ENCODE assay signal across 16 cellular contexts in the genomic region with DNA sequence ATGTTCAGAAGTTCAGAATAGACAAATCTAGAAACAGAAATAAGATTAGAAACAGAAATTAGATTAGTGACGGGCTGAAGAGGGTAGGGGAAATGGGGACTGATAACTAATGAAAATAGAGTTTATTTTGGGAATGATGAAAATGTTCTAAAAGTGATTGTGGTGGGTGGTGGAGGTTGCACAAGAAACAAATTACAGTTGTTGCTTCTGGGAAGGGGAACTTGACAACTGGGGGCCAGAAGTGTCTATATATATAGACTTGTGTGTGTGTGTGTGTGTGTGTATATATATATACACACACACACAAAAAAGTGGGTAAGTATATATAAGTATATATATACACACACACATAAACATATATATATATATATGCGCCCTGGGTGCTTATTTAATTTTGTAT.
"Had no signal": no experiment of that assay in that cellular context is flagged by ENCODE, and none has a peak within 500 bp of the region (broad histone marks: within the 10 kb centered on the region; RNA-seq: fewer than 3 reads in every experiment).

No MANE protein-coding gene starts in this region.

- DNase-seq: activated CD4-positive, alpha-beta T cell treated with anti-CD3 and anti-CD28 coated beads for 4 hours; activated CD4-positive, alpha-beta T cell treated with anti-CD3 and anti-CD28 coated beads, Interleukin-2, amount 50 U/mL, for 48 hours; activated CD4-positive, CD25-positive, alpha-beta regulatory T cell; activated CD8-positive, alpha-beta memory T cell treated with anti-CD3 and anti-CD28 coated beads, Interleukin-2, amount 50 U/mL, for 48 hours; activated naive CD4-positive, alpha-beta T cell treated with anti-CD3 and anti-CD28 coated beads, Interleukin-2, amount 10 ng/mL, durations not matched to agents 7 days and 5 days; activated T-cell treated with anti-CD3 and anti-CD28 coated beads, Interleukin-2, amount 50 U/mL, for 48 hours; amygdala; endodermal cell; head of caudate nucleus; ovary; stimulated activated CD4-positive, alpha-beta T cell treated with anti-CD3 and anti-CD28 coated beads, Interleukin-12 subunit alpha, Interleukin-12 subunit beta, amount 100 ng/mL, for 4 hours; stimulated activated naive CD8-positive, alpha-beta T cell treated with anti-CD3 and anti-CD28 coated beads, Interleukin-15, amount 100 ng/mL, for 72 hours; tibial artery had no signal

- H3K9me3 Mint-ChIP-seq: activated naive CD4-positive, alpha-beta T cell treated with anti-CD3 and anti-CD28 coated beads, Interleukin-2, amount 10 ng/mL, durations not matched to agents 7 days and 5 days; memory B cell; natural killer cell treated with Interleukin-12 subunit alpha and Interleukin-12 subunit beta and Interleukin-15 and Interleukin-18, amount 100 ng/mL, for 72 hours; stimulated activated naive CD8-positive, alpha-beta T cell treated with anti-CD3 and anti-CD28 coated beads, Interleukin-15, amount 100 ng/mL, for 72 hours had no signal

- H3K27me3 Mint-ChIP-seq: stimulated activated naive CD8-positive, alpha-beta T cell treated with anti-CD3 and anti-CD28 coated beads, Interleukin-15, amount 100 ng/mL, for 72 hours had no signal

- H3K4me3 Mint-ChIP-seq: activated naive CD4-positive, alpha-beta T cell treated with anti-CD3 and anti-CD28 coated beads, Interleukin-2, amount 10 ng/mL, durations not matched to agents 7 days and 5 days; endodermal cell; memory B cell; natural killer cell treated with Interleukin-12 subunit alpha and Interleukin-12 subunit beta and Interleukin-15 and Interleukin-18, amount 100 ng/mL, for 72 hours; stimulated activated naive CD8-positive, alpha-beta T cell treated with anti-CD3 and anti-CD28 coated beads, Interleukin-15, amount 100 ng/mL, for 72 hours had no signal

- ATAC-seq: gastroesophageal sphincter; natural killer cell treated with Interleukin-12 subunit alpha and Interleukin-12 subunit beta and Interleukin-15 and Interleukin-18, amount 100 ng/mL, for 72 hours; stimulated activated naive CD8-positive, alpha-beta T cell treated with anti-CD3 and anti-CD28 coated beads, Interleukin-15, amount 100 ng/mL, for 72 hours had no signal

- H3K4me1 Mint-ChIP-seq: activated naive CD4-positive, alpha-beta T cell treated with anti-CD3 and anti-CD28 coated beads, Interleukin-2, amount 10 ng/mL, durations not matched to agents 7 days and 5 days; stimulated activated naive CD8-positive, alpha-beta T cell treated with anti-CD3 and anti-CD28 coated beads, Interleukin-15, amount 100 ng/mL, for 72 hours had no signal

- H3K36me3 Mint-ChIP-seq: activated naive CD4-positive, alpha-beta T cell treated with anti-CD3 and anti-CD28 coated beads, Interleukin-2, amount 10 ng/mL, durations not matched to agents 7 days and 5 days; memory B cell; natural killer cell treated with Interleukin-12 subunit alpha and Interleukin-12 subunit beta and Interleukin-15 and Interleukin-18, amount 100 ng/mL, for 72 hours had no signal

- H3K27ac Mint-ChIP-seq: activated naive CD4-positive, alpha-beta T cell treated with anti-CD3 and anti-CD28 coated beads, Interleukin-2, amount 10 ng/mL, durations not matched to agents 7 days and 5 days; endodermal cell; memory B cell; natural killer cell treated with Interleukin-12 subunit alpha and Interleukin-12 subunit beta and Interleukin-15 and Interleukin-18, amount 100 ng/mL, for 72 hours had no signal
